Comparison of ENCODE assay signal across 10 cellular contexts in genomic region chr12:92553389-92553788, GRCh38.
A peak's percentile ranks its signal among the peaks of the same experiment; 100 is the strongest.
DNase-seq lines count a peak whose midpoint lies in the region; ATAC-seq, FAIRE-seq and TF ChIP-seq lines count a peak whose summit lies in the region.
"Had no signal": no experiment of that assay in that cellular context is flagged by ENCODE, and none has a peak within 500 bp of the region (broad histone marks: within the 10 kb centered on the region; RNA-seq: fewer than 3 reads in every experiment).

No MANE protein-coding gene starts in this region.

- in situ Hi-C loops in GM12878 (cut with MboI) (loop anchor here (25.0 kb wide), 1 partner anchor 91 kb away; no protein-coding TSS in a partner anchor), HepG2 (cut with HindIII; ENCODE audit: extremely low pct_ligation_motif_present, low pct_unique_long_range_greater_than_20kb) (no loop called here)

- H2AFZ ChIP-seq in GM12878 (ENCODE audit: control insufficient read depth, low read depth, low read length) = no peak overlapping the region
- peak overlapping the region; percentile 63 for H2AFZ ChIP-seq in HepG2 (ENCODE audit: low read length)
- H2AFZ ChIP-seq in GM23338 = no peak overlapping the region

- H3K4me2 ChIP-seq in GM12878 (ENCODE audit: control insufficient read depth, insufficient read depth) (peak overlapping the region; percentile 33; the same call in 1 of the 2 replicates), HepG2 (ENCODE audit: low read depth, low read length) (peak overlapping the region; percentile 47; the same call in 1 of the 2 replicates), GM23338 (no peak overlapping the region)

- H4K20me1 ChIP-seq in GM12878 (ENCODE audit: control insufficient read depth, insufficient read depth) (no peaks in the 10 kb centered on the region), HepG2 (ENCODE audit: insufficient read depth, low read length) (no peaks in the 10 kb centered on the region), GM23338 (replicated peaks; ENCODE audit: insufficient read depth) (no peaks in the 10 kb centered on the region)

- TF ChIP-seq CTCF in GM12878 (IDR thresholded peaks at IDR 0.05 in 2 of 3, conservative IDR thresholded peaks at IDR 0.05 in 1 of 3; ENCODE audit: control insufficient read depth in 2 of 3, extremely low read depth in 1 of 3, insufficient read depth in 1 of 3, low read depth in 3 of 3, low read length in 3 of 3) (no peak), HepG2 (CRISPR knock-in tag; IDR thresholded peaks at IDR 0.05) (no peak), GM23338 (conservative IDR thresholded peaks at IDR 0.05; ENCODE audit: low read depth in 2 of 2) (no peak), chondrocyte (IDR thresholded peaks at IDR 0.05) (no peak)

- POLR2A ChIA-PET in GM12878 (lab: Charles Lee) = interaction anchor here (0.8 to 2.5 kb wide), 10 partner anchors 10 to 416 kb away, joined by 3 to 24 read pairs (median 3); no protein-coding TSS in a partner anchor
- POLR2A ChIA-PET in HepG2 (lab: Yijun Ruan, JAX) = no interaction called here

- H3K4me3 ChIP-seq in GM12878 (no peak overlapping the region), HepG2 (replicated peaks in 1 of 3; ENCODE audit: insufficient read depth in 1 of 3, low read depth in 2 of 3, low read length in 3 of 3) (no peak overlapping the region), GM23338 (no peak overlapping the region)

- peak; percentile 43 for DNase-seq in NCI-H345 (lab: John Stamatoyannopoulos, UW)
- DNase-seq in NCI-H345 treated with DMSO at 0.1 percent for 48 hours (lab: John Stamatoyannopoulos, UW; ENCODE audit: unreplicated experiment) = no peak
- no peak for DNase-seq in GM12878 (ENCODE audit: low read depth, low spot score)
- DNase-seq in HepG2 (ENCODE audit: low spot score) = no peak
- no peak for DNase-seq in GM23338 (ENCODE audit: low spot score)
- DNase-seq in chondrocyte (ENCODE audit: low spot score) = no peak
- DNase-seq in Ammon's horn (ENCODE audit: low spot score) = no peak
- DNase-seq: activated T-cell treated with anti-CD3 and anti-CD28 coated beads, Interleukin-2, amount 50 U/mL, for 48 hours had no signal

- BruUV-seq in GM12878 (replicated peaks; lab: Mats Ljungman, UMichigan) = no TSS peak
- BruUV-seq in HepG2 (replicated peaks; lab: Mats Ljungman, UMichigan) = no TSS peak

- peak overlapping the region; percentile 98 for H3K27ac ChIP-seq in GM12878 (ENCODE audit: control insufficient read depth, insufficient read depth)
- H3K27ac ChIP-seq in HepG2 (ENCODE audit: extremely low read length, insufficient read depth, low read length) = no peak overlapping the region
- H3K27ac ChIP-seq in GM23338 (ENCODE audit: low read depth) = no peak overlapping the region

- H3K79me2 ChIP-seq in GM12878 (ENCODE audit: control insufficient read depth, insufficient read depth, low read length) (peaks cover 25% of the 10 kb centered on the region), HepG2 (ENCODE audit: insufficient read depth, low read length) (no peaks in the 10 kb centered on the region), GM23338 (replicated peaks; ENCODE audit: insufficient read depth) (no peaks in the 10 kb centered on the region)

- ATAC-seq in GM12878 (peak; percentile 47), HepG2 (peak; percentile 81), GM23338 (no peak), GM18498 (IDR thresholded peaks at IDR 0.05; ENCODE audit: unreplicated experiment) (no peak)

- H3K9me3 ChIP-seq in GM12878 (replicated peaks; ENCODE audit: control insufficient read depth, insufficient read depth, low read length) (no peaks in the 10 kb centered on the region), HepG2 (ENCODE audit: low read length) (no peaks in the 10 kb centered on the region)

- TF ChIP-seq POLR2A in GM12878 (IDR thresholded peaks at IDR 0.05; ENCODE audit: low read depth, low read length) = peak; percentile 18; the same call in 1 of the 2 replicates
- no peak for TF ChIP-seq POLR2A in HepG2 (IDR thresholded peaks at IDR 0.05; ENCODE audit: insufficient read depth in 1 of 2, low read depth in 2 of 2, low read length in 2 of 2)

- intact Hi-C loops in GM12878 (cut with micrococcal nuclease; ENCODE audit: unreplicated experiment) = loop anchor here (2.0 kb wide), 2 partner anchors 51 to 83 kb away; no protein-coding TSS in a partner anchor
- intact Hi-C loops in HepG2 (cut with micrococcal nuclease; ENCODE audit: unreplicated experiment) = no loop called here

- WGBS in GM12878 (ENCODE audit: insufficient coverage, insufficient replicate concordance, low lambda C conversion rate, missing lambda C conversion rate) = under 1% methylated on average over 6 of the region's 6 CpGs
- WGBS in HepG2 (ENCODE audit: low lambda C conversion rate) = 15% methylated on average over 5 of the region's 6 CpGs

- H3K27me3 Mint-ChIP-seq in GM23338 (ENCODE audit: insufficient read depth, low read depth, poor library complexity) (no peaks in the 10 kb centered on the region), chondrocyte (ENCODE audit: low read depth) (no peaks in the 10 kb centered on the region)

- H3K36me3 Mint-ChIP-seq in GM23338 (ENCODE audit: low read depth) = no peaks in the 10 kb centered on the region
- no peaks in the 10 kb centered on the region for H3K36me3 Mint-ChIP-seq in chondrocyte (ENCODE audit: low read depth)

- H3K27me3 ChIP-seq in GM12878 (replicated peaks in 1 of 2; ENCODE audit: control insufficient read depth in 2 of 2, insufficient read depth in 2 of 2, low read length in 1 of 2) = no peaks in the 10 kb centered on the region
- H3K27me3 ChIP-seq in HepG2 (ENCODE audit: control insufficient read depth in 1 of 2, insufficient read depth in 2 of 2, low read length in 2 of 2) = no peaks in the 10 kb centered on the region; a peak in 1 of 5 replicates
- no peaks in the 10 kb centered on the region for H3K27me3 ChIP-seq in GM23338 (ENCODE audit: insufficient read depth)

- RAD21 ChIA-PET in GM12878 (lab: Charles Lee; ENCODE audit: unreplicated experiment) = interaction anchor here (0.8 to 2.6 kb wide), 9 partner anchors 8 to 415 kb away, joined by 3 to 47 read pairs (median 14); partner anchors contain the start of gene BTG1

- H3K4me1 Mint-ChIP-seq in GM23338 (no peaks in the 10 kb centered on the region), chondrocyte (ENCODE audit: low read depth) (peaks cover 6% of the 10 kb centered on the region)

- H3K9ac ChIP-seq in GM12878 (ENCODE audit: control insufficient read depth, insufficient read depth, low read length) = peak overlapping the region; percentile 43
- H3K9ac ChIP-seq in HepG2 (ENCODE audit: insufficient read depth, low read depth, low read length) = no peak overlapping the region

- TF ChIP-seq EP300 in GM12878 (IDR thresholded peaks at IDR 0.05; ENCODE audit: borderline replicate concordance in 1 of 2, control insufficient read depth in 1 of 2, low read depth in 2 of 2, low read length in 2 of 2) = peak in 1 of 2 experiments; percentile 79; a peak in 3 of 4 replicates
- no peak for TF ChIP-seq EP300 in HepG2 (IDR thresholded peaks at IDR 0.05; ENCODE audit: low read depth in 2 of 2, low read length in 2 of 2)
- TF ChIP-seq EP300 in HepG2 (CRISPR knock-in tag; IDR thresholded peaks at IDR 0.05; ENCODE audit: borderline replicate concordance) = no peak

- FAIRE-seq in GM12878 (lab: Jason Lieb, UNC) (no peak), HepG2 (lab: Jason Lieb, UNC) (no peak)
- FAIRE-seq: A204.1 had no signal

- H3K9me2 ChIP-seq in GM23338 (ENCODE audit: insufficient read depth) = peaks cover 24% of the 10 kb centered on the region; the same call in 1 of the 2 replicates

- SMC1A ChIA-PET in GM12878 (lab: Charles Lee; ENCODE audit: uncharacterized antibody, unreplicated experiment) = interaction anchor here (0.6 to 2.6 kb wide), 13 partner anchors 10 to 521 kb away, joined by 3 to 58 read pairs (median 5); no protein-coding TSS in a partner anchor

- CTCF ChIA-PET in GM12878 (lab: Yijun Ruan, JAX) (interaction anchor here (1.3 to 2.5 kb wide), 4 partner anchors 10 to 50 kb away, joined by 4 to 15 read pairs (median 8); no protein-coding TSS in a partner anchor), HepG2 (lab: Yijun Ruan, JAX; ENCODE audit: low intra/inter-chr PET ratio, low total read pairs) (no interaction called here)

- H3K27ac Mint-ChIP-seq in GM23338 (no peak overlapping the region), chondrocyte (ENCODE audit: unreplicated experiment) (no peak overlapping the region)

- H3K9me3 Mint-ChIP-seq in GM23338 = no peaks in the 10 kb centered on the region
- no peaks in the 10 kb centered on the region for H3K9me3 Mint-ChIP-seq in chondrocyte (ENCODE audit: low read depth)

- H3F3A ChIP-seq in GM23338 (replicated peaks; ENCODE audit: low read depth) = no peaks in the 10 kb centered on the region

- TF ChIP-seq RAD21 in GM12878 (IDR thresholded peaks at IDR 0.05; ENCODE audit: insufficient read depth, low read depth, low read length) (no peak), HepG2 (CRISPR knock-in tag; IDR thresholded peaks at IDR 0.05) (no peak)

- H3K36me3 ChIP-seq in GM12878 (ENCODE audit: control insufficient read depth in 2 of 2, insufficient read depth in 2 of 2, low read length in 1 of 2) (no peaks in the 10 kb centered on the region), HepG2 (replicated peaks in 1 of 2; ENCODE audit: control insufficient read depth in 1 of 2, insufficient read depth in 2 of 2, low read length in 2 of 2) (no peaks in the 10 kb centered on the region), GM23338 (ENCODE audit: insufficient read depth) (no peaks in the 10 kb centered on the region)

- H3K4me3 Mint-ChIP-seq in GM23338 (no peak overlapping the region), chondrocyte (ENCODE audit: unreplicated experiment) (no peak overlapping the region)

- H3K4me1 ChIP-seq in GM12878 (ENCODE audit: control insufficient read depth, insufficient read depth, low read length) (peaks cover 71% of the 10 kb centered on the region), HepG2 (ENCODE audit: insufficient read depth, low read length) (peaks cover 11% of the 10 kb centered on the region), GM23338 (ENCODE audit: insufficient read depth) (no peaks in the 10 kb centered on the region)

TF ChIP-seq in GM12878, 131 proteins besides CTCF, POLR2A, EP300 and RAD21 (continues in another document):
- TF ChIP-seq RB1 (IDR thresholded peaks at IDR 0.05; ENCODE audit: borderline replicate concordance) = no peak
- no peak for TF ChIP-seq ZBED1 (IDR thresholded peaks at IDR 0.05; ENCODE audit: borderline replicate concordance)
- no peak for TF ChIP-seq MTA3 (IDR thresholded peaks at IDR 0.05; ENCODE audit: borderline replicate concordance, low read length)

TF ChIP-seq in HepG2, 621 proteins besides CTCF, POLR2A, EP300 and RAD21 (continues in another document):
- TF ChIP-seq, protein P1, sequence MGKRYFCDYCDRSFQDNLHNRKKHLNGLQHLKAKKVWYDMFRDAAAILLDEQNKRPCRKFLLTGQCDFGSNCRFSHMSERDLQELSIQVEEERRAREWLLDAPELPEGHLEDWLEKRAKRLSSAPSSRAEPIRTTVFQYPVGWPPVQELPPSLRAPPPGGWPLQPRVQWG (CRISPR knock-in tag; IDR thresholded peaks at IDR 0.05; ENCODE audit: borderline replicate concordance, low read depth) = no peak

TF ChIP-seq in GM23338, 12 proteins besides CTCF, POLR2A, EP300 and RAD21:
- TF ChIP-seq ZNF114 (CRISPR knock-in tag; IDR thresholded peaks at IDR 0.05) (no peak), ZNF331 (CRISPR knock-in tag; IDR thresholded peaks at IDR 0.05; ENCODE audit: low read depth) (no peak)
TF ChIP-seq in GM23338: peak in this region for 0.

Comparison
In these comparisons a context has a peak if more than half of its experiments do, and no peak if none do; other contexts are left out.
1. ATAC-seq: peak in GM12878 (single experiment) and HepG2 (single experiment); none in GM23338 (single experiment) and GM18498 (single experiment).